ENCODE assay signal across 9 cellular contexts in genomic region chr17:40418428-40418706, GRCh38. TPM values are rescaled to one million over a fixed set of nuclear protein-coding genes. Genes with fewer than 3 reads are reported as not detected.
DNase-seq lines count a peak whose midpoint lies in the region; ATAC-seq, FAIRE-seq and TF ChIP-seq lines count a peak whose summit lies in the region.
"Had no signal": no experiment of that assay in that cellular context is flagged by ENCODE, and none has a peak within 500 bp of the region (broad histone marks: within the 10 kb centered on the region; RNA-seq: fewer than 3 reads in every experiment).

No MANE protein-coding gene starts in this region.

- FAIRE-seq in H54 (lab: Jason Lieb, UNC) = no peak

- H3K27me3 Mint-ChIP-seq in memory B cell = no peaks in the 10 kb centered on the region

- ATAC-seq in memory B cell (ENCODE audit: low read depth) (no peak), GM21423 (IDR thresholded peaks at IDR 0.05; ENCODE audit: unreplicated experiment) (no peak)

- no peaks in the 10 kb centered on the region for H3K36me3 Mint-ChIP-seq in memory B cell

- TF ChIP-seq POLR2A in transverse colon (IDR thresholded peaks at IDR 0.05) = no peak
- TF ChIP-seq POLR2A in H54 (IDR thresholded peaks at IDR 0.05; ENCODE audit: low read depth, low read length) = no peak

- H3K4me3 Mint-ChIP-seq in memory B cell = peak overlapping the region; percentile 96

- no peaks in the 10 kb centered on the region for H3K9me3 Mint-ChIP-seq in memory B cell

- TF ChIP-seq CTCF in brain microvascular endothelial cell (IDR thresholded peaks at IDR 0.05; ENCODE audit: low read depth, low read length, missing control alignments) (no peak), transverse colon (IDR thresholded peaks at IDR 0.05) (no peak)

- H3K4me1 ChIP-seq in transverse colon = peaks cover 4 to 30% (median 11%) of the 10 kb centered on the region in 4 donors

- H3K36me3 ChIP-seq in brain microvascular endothelial cell (replicated peaks) (no peaks in the 10 kb centered on the region), transverse colon (no peaks in the 10 kb centered on the region)

- 63 to 85% methylated on average over 9 to 16 of the region's 16 CpGs for WGBS in transverse colon (ENCODE audit: low coverage in 1 of 2), 2 donors

- TF ChIP-seq EP300 in transverse colon (IDR thresholded peaks at IDR 0.05; ENCODE audit: low read depth) = no peak

- H3K9me3 ChIP-seq in transverse colon = no peaks in the 10 kb centered on the region

- no peaks in the 10 kb centered on the region for H3K4me1 Mint-ChIP-seq in memory B cell

- intact Hi-C loops in transverse colon (cut with DNase I; ENCODE audit: low total_unique reads) = loop anchor here (5.0 kb wide), 1 partner anchor 56 kb away; the partner anchor contains the start of gene GJD3

- H3K27ac ChIP-seq in brain microvascular endothelial cell = no peak overlapping the region
- H3K27ac ChIP-seq in transverse colon = peak overlapping the region; percentile 74 to 80 (median 76)

- in situ Hi-C loops in brain microvascular endothelial cell (cut with HindIII; ENCODE audit: low pct_ligation_motif_present, low sequenced_read_pairs) (loop anchor here (25.0 kb wide), 1 partner anchor 119 kb away; no protein-coding TSS in a partner anchor), transverse colon (cut with MboI; ENCODE audit: low pct_ligation_motif_present in 1 of 4, low pct_unique_long_range_greater_than_20kb in 1 of 4, low sequenced_read_pairs in 3 of 4) (loop anchor here in 1 of 4 donors (10.0 kb wide), 1 partner anchor 54 kb away; the partner anchor contains the start of gene GJD3)

- H3K27ac Mint-ChIP-seq in memory B cell = peak overlapping the region; percentile 76

- no peaks in the 10 kb centered on the region for H3K27me3 ChIP-seq in brain microvascular endothelial cell (replicated peaks)
- H3K27me3 ChIP-seq in transverse colon = no peaks in the 10 kb centered on the region

- DNase-seq in activated CD8-positive, alpha-beta memory T cell treated with anti-CD3 and anti-CD28 coated beads, Interleukin-2, amount 50 U/mL, for 48 hours = peak; percentile 60
- no peak for DNase-seq in activated CD8-positive, alpha-beta memory T cell treated with anti-CD3 and anti-CD28 coated beads, Interleukin-2, amount 50 U/mL, for 4 hours
- DNase-seq in brain microvascular endothelial cell (no peak), memory B cell (ENCODE audit: low spot score in 2 of 2) (no peak), transverse colon (no peak), DMS79 treated with DMSO at 0.1 percent for 48 hours (lab: John Stamatoyannopoulos, UW) (no peak), H54 (ENCODE audit: insufficient read length, low spot score) (no peak)

- H3K4me3 ChIP-seq in brain microvascular endothelial cell (ENCODE audit: low read depth, low read length) = peak overlapping the region; percentile 64
- peak overlapping the region; percentile 31 to 82 (median 53) for H3K4me3 ChIP-seq in transverse colon

RNA-seq across cellular contexts. Expression of gene TOP2A, which starts 0.7 kb away (rescaled TPM):
- total RNA-seq in transverse colon = 10 to 100 TPM in 1 of 4 donors, 1 to 10 TPM in 2, under 1 TPM in 1; 0.37 to 25.5 (median 7.5) TPM

RNA-seq across cellular contexts. Expression of gene IGFBP4, which starts 24.9 kb away (rescaled TPM):
- total RNA-seq in transverse colon = 100 to 1,000 TPM in 3 of 4 donors, 10 to 100 TPM in 1; 98.4 to 302 (median 166) TPM

RNA-seq across cellular contexts. Expression of gene GJD3, which starts 53.8 kb away (rescaled TPM):
- not detected for total RNA-seq in transverse colon
- total RNA-seq: M059J had no signal
